In genomic region chr2:41723531-41723930, GRCh38 we compare ENCODE assay signal across 22 cellular contexts.
A peak's percentile ranks its signal among the peaks of the same experiment; 100 is the strongest.
DNase-seq lines count a peak whose midpoint lies in the region; ATAC-seq, FAIRE-seq and TF ChIP-seq lines count a peak whose summit lies in the region.
"Had no signal": no experiment of that assay in that cellular context is flagged by ENCODE, and none has a peak within 500 bp of the region (broad histone marks: within the 10 kb centered on the region; RNA-seq: fewer than 3 reads in every experiment).

No MANE protein-coding gene starts in this region.

- H3K9ac ChIP-seq in mesenchymal stem cell (ENCODE audit: low read length), result peak overlapping the region; percentile 77

- H2BK5ac ChIP-seq in mesenchymal stem cell (ENCODE audit: low read depth, low read length, poor library complexity, severe bottlenecking), result no peak overlapping the region

- H2BK120ac ChIP-seq in mesenchymal stem cell (ENCODE audit: low read depth, low read length), result no peak overlapping the region

- H2AFZ ChIP-seq in mesenchymal stem cell (ENCODE audit: low read depth, low read length), result no peak overlapping the region
- H2AFZ ChIP-seq: PC-9 had no signal

- 78% methylated on average over 3 of the region's 3 CpGs for WGBS in mesenchymal stem cell
- 72 to 81% methylated on average over 3 of the region's 3 CpGs for WGBS in pancreas, 2 donors

- no peaks in the 10 kb centered on the region for H3K79me1 ChIP-seq in mesenchymal stem cell (replicated peaks; ENCODE audit: low read length, poor library complexity, severe bottlenecking)

- intact Hi-C loops in left ventricle myocardium inferior (cut with micrococcal nuclease), result no loop called here
- intact Hi-C loops in pancreas (cut with DNase I), result no loop called here
- intact Hi-C loops in head of caudate nucleus (cut with DNase I), result no loop called here

- FAIRE-seq in pancreas (lab: Jason Lieb, UNC), result no peak
- FAIRE-seq: astrocyte, HTR-8/SVneo had no signal

- no peaks in the 10 kb centered on the region for H3K9me3 ChIP-seq in left ventricle myocardium inferior (replicated peaks)
- H3K9me3 ChIP-seq in right atrium auricular region, result no peaks in the 10 kb centered on the region
- H3K9me3 ChIP-seq in mesenchymal stem cell (ENCODE audit: control insufficient read depth, low read length), result no peaks in the 10 kb centered on the region
- H3K9me3 ChIP-seq in pancreas, result no peaks in the 10 kb centered on the region
- H3K9me3 ChIP-seq: esophagus squamous epithelium, gastrocnemius medialis, uterus had no signal

- H3K14ac ChIP-seq in mesenchymal stem cell (ENCODE audit: low read length in 2 of 2), result no peak overlapping the region

- TF ChIP-seq CTCF in left ventricle myocardium inferior (IDR thresholded peaks at IDR 0.05; ENCODE audit: borderline replicate concordance) (no peak), right atrium auricular region (IDR thresholded peaks at IDR 0.05) (no peak), pancreas (IDR thresholded peaks at IDR 0.05) (no peak)

- no peak overlapping the region for H4K91ac ChIP-seq in mesenchymal stem cell (ENCODE audit: low read length)

- H3K4me1 ChIP-seq in left ventricle myocardium inferior, result peaks cover 22% of the 10 kb centered on the region
- H3K4me1 ChIP-seq in right atrium auricular region, result peaks cover 0 to 3% of the 10 kb centered on the region in 2 donors
- H3K4me1 ChIP-seq in mesenchymal stem cell (ENCODE audit: control insufficient read depth, insufficient read depth, low read depth, low read length), result peaks cover 2% of the 10 kb centered on the region
- peaks cover 0 to 2% (median 0%) of the 10 kb centered on the region in 3 donors for H3K4me1 ChIP-seq in pancreas
- H3K4me1 ChIP-seq: uterus had no signal

- no peak overlapping the region for H4K8ac ChIP-seq in mesenchymal stem cell (ENCODE audit: low read length)

- H3K27ac ChIP-seq in left ventricle myocardium inferior (replicated peaks), result peak overlapping the region; percentile 75
- H3K27ac ChIP-seq in right atrium auricular region, result peak overlapping the region in 1 of 2 donors; percentile 51
- no peak overlapping the region for H3K27ac ChIP-seq in mesenchymal stem cell (ENCODE audit: low read length, poor library complexity, severe bottlenecking)
- no peak overlapping the region for H3K27ac ChIP-seq in pancreas
- H3K27ac ChIP-seq: esophagus squamous epithelium, PC-9 had no signal

- no peaks in the 10 kb centered on the region for H3K36me3 ChIP-seq in left ventricle myocardium inferior
- no peaks in the 10 kb centered on the region for H3K36me3 ChIP-seq in right atrium auricular region
- H3K36me3 ChIP-seq in mesenchymal stem cell (ENCODE audit: control insufficient read depth in 1 of 2, insufficient read depth in 2 of 2, low read depth in 1 of 2, low read length in 2 of 2), result no peaks in the 10 kb centered on the region
- no peaks in the 10 kb centered on the region for H3K36me3 ChIP-seq in pancreas
- H3K36me3 ChIP-seq: esophagus squamous epithelium, gastrocnemius medialis, uterus had no signal

- no peak overlapping the region for H2AK5ac ChIP-seq in mesenchymal stem cell (ENCODE audit: low read length, severe bottlenecking)

- no peaks in the 10 kb centered on the region for H3K27me3 ChIP-seq in left ventricle myocardium inferior (ENCODE audit: low read depth)
- H3K27me3 ChIP-seq in right atrium auricular region, result no peaks in the 10 kb centered on the region
- H3K27me3 ChIP-seq in mesenchymal stem cell (ENCODE audit: control insufficient read depth in 1 of 2, insufficient read depth in 1 of 2, low read length in 2 of 2), result no peaks in the 10 kb centered on the region
- H3K27me3 ChIP-seq in pancreas, result no peaks in the 10 kb centered on the region
- H3K27me3 ChIP-seq: esophagus squamous epithelium, gastrocnemius medialis, uterus had no signal

- no peak overlapping the region for H3K4me3 ChIP-seq in left ventricle myocardium inferior
- H3K4me3 ChIP-seq in right atrium auricular region, result no peak overlapping the region
- no peak overlapping the region for H3K4me3 ChIP-seq in mesenchymal stem cell (ENCODE audit: insufficient read depth in 1 of 2, low read depth in 1 of 2, low read length in 2 of 2)
- no peak overlapping the region for H3K4me3 ChIP-seq in pancreas
- H3K4me3 ChIP-seq: esophagus squamous epithelium, gastrocnemius medialis, PC-9, uterus had no signal

- no peak overlapping the region for H2BK15ac ChIP-seq in mesenchymal stem cell (ENCODE audit: low read depth, poor library complexity, severe bottlenecking)

- no peak for DNase-seq in left ventricle myocardium inferior
- DNase-seq in right atrium auricular region (ENCODE audit: low spot score), result no peak
- peak; percentile 70 for DNase-seq in SK-N-DZ (ENCODE audit: low spot score)
- no peak for DNase-seq in mesenchymal stem cell
- DNase-seq in pancreas, result no peak
- no peak for DNase-seq in stimulated activated CD4-positive, alpha-beta T cell treated with anti-CD3 and anti-CD28 coated beads, Interleukin-15, amount 100 ng/mL, for 24 hours
- DNase-seq in head of caudate nucleus, result no peak
- DNase-seq in mesenteric fat pad (ENCODE audit: low spot score), result no peak
- DNase-seq: activated CD4-positive, alpha-beta T cell treated with anti-CD3 and anti-CD28 coated beads, Interleukin-2, amount 50 U/mL, for 1 hour; effector memory CD4-positive, alpha-beta T cell; esophagus squamous epithelium; gastrocnemius medialis; NCI-H2029; NCI-H526; PC-9; stimulated activated CD4-positive, alpha-beta T cell treated with anti-CD3 and anti-CD28 coated beads, Interleukin-1b, Interleukin-23, amount 100 ng/mL, for 48 hours; T-helper 17 cell; uterus had no signal

- no peak overlapping the region for H2BK12ac ChIP-seq in mesenchymal stem cell (ENCODE audit: low read length in 2 of 2)

- H3K4ac ChIP-seq in mesenchymal stem cell (ENCODE audit: low read depth in 1 of 2, low read length in 2 of 2), result no peak overlapping the region

- no peak overlapping the region for H3K23ac ChIP-seq in mesenchymal stem cell (ENCODE audit: low read length in 2 of 2)

- no peak for ATAC-seq in pancreas
- ATAC-seq: activated naive CD4-positive, alpha-beta T cell treated with anti-CD3 and anti-CD28 coated beads, Interleukin-2, amount 50 U/mL, for 72 hours; gastrocnemius medialis; natural killer cell treated with Interleukin-12 subunit alpha and Interleukin-12 subunit beta and Interleukin-15 and Interleukin-18, amount 100 ng/mL, for 72 hours; T-helper 17 cell had no signal

- no peak overlapping the region for H3K4me2 ChIP-seq in mesenchymal stem cell (ENCODE audit: low read length, poor library complexity, severe bottlenecking)
- H3K4me2 ChIP-seq: PC-9 had no signal

- no peak overlapping the region for H3K18ac ChIP-seq in mesenchymal stem cell (ENCODE audit: low read depth in 1 of 2, low read length in 2 of 2)
